Comparison of ENCODE assay signal across 14 cellular contexts in genomic region chr20:43669332-43669731, GRCh38. TPM values are rescaled to one million over a fixed set of nuclear protein-coding genes. Genes with fewer than 3 reads are reported as not detected.
DNase-seq lines count a peak whose midpoint lies in the region; ATAC-seq, FAIRE-seq and TF ChIP-seq lines count a peak whose summit lies in the region.
"Had no signal": no experiment of that assay in that cellular context is flagged by ENCODE, and none has a peak within 500 bp of the region (broad histone marks: within the 10 kb centered on the region; RNA-seq: fewer than 3 reads in every experiment).

No MANE protein-coding gene starts in this region.

- ATAC-seq in A549 (peak in 1 of 2 experiments; percentile 49; a peak in 3 of 6 replicates), RWPE2 (ENCODE audit: low read depth) (peak; percentile 54), GM18909 (IDR thresholded peaks at IDR 0.05; ENCODE audit: poor library complexity, unreplicated experiment) (no peak), upper lobe of left lung (ENCODE audit: low FRiP score in 2 of 2) (no peak)
- ATAC-seq: activated T-cell treated with anti-CD3 and anti-CD28 coated beads, Interleukin-2, amount 50 U/mL, for 4 hours; stimulated activated memory B cell treated with anti-CD40 and anti-IgM and Interleukin-4, amounts not matched to agents 10 μg/mL and 1 μg/mL and 100 μg/mL, for 72 hours had no signal

- H3K27me3 ChIP-seq in RWPE2 (ENCODE audit: insufficient read depth, poor library complexity, severe bottlenecking) (no peaks in the 10 kb centered on the region), upper lobe of left lung (peaks cover 0 to 15% (median 6%) of the 10 kb centered on the region in 4 donors)
- H3K27me3 ChIP-seq: colonic mucosa had no signal

- H3K36me3 ChIP-seq in RWPE2 (ENCODE audit: low read depth) (peaks cover 47% of the 10 kb centered on the region), upper lobe of left lung (no peaks in the 10 kb centered on the region)
- H3K36me3 ChIP-seq: colonic mucosa had no signal

- DNase-seq in A549 (ENCODE audit: low read depth in 1 of 2, low spot score in 1 of 2) (peak in 1 of 2 experiments; percentile 31), HCEC 1CT (peak; percentile 63), RWPE2 (ENCODE audit: low spot score) (no peak), fibroblast of mammary gland (ENCODE audit: low read depth) (peak; percentile 59), NK-92 (lab: John Stamatoyannopoulos, UW; ENCODE audit: unreplicated experiment) (no peak), upper lobe of left lung (no peak)
- no peak for DNase-seq in activated CD8-positive, alpha-beta memory T cell treated with anti-CD3 and anti-CD28 coated beads, Interleukin-2, amount 50 U/mL, for 48 hours
- DNase-seq: activated T-cell treated with anti-CD3 and anti-CD28 coated beads, Interleukin-2, amount 50 U/mL, for 4 hours; colonic mucosa; NCI-H2171 had no signal

- H3K4me1 ChIP-seq in A549 (peaks cover 29% of the 10 kb centered on the region), RWPE2 (ENCODE audit: insufficient read depth, poor library complexity, severe bottlenecking) (peaks cover 9% of the 10 kb centered on the region), upper lobe of left lung (peaks cover 9 to 17% (median 13%) of the 10 kb centered on the region in 4 donors)

- H3K27ac ChIP-seq in A549 (0 out of 6 replicates have a peak overlapping the region, but pooled peaks of 1 of the 2 experiments have one; percentile 3), RWPE2 (ENCODE audit: poor library complexity, severe bottlenecking) (peak overlapping the region; percentile 0), upper lobe of left lung (no peak overlapping the region)
- H3K27ac ChIP-seq: colonic mucosa, hepatocyte had no signal

- 42% methylated on average over 3 of the region's 3 CpGs for WGBS in A549 (ENCODE audit: missing lambda C conversion rate)
- 71 to 72% methylated on average over 3 of the region's 3 CpGs for WGBS in upper lobe of left lung, 2 donors

- FAIRE-seq in A549 (lab: Jason Lieb, UNC): no peak

- H3K4me3 ChIP-seq in A549 (no peak overlapping the region), RWPE2 (ENCODE audit: severe bottlenecking) (no peak overlapping the region), fibroblast of mammary gland (ENCODE audit: control insufficient read depth, low read depth, low read length) (no peak overlapping the region), upper lobe of left lung (no peak overlapping the region)
- H3K4me3 ChIP-seq: colonic mucosa, hepatocyte had no signal

- peak overlapping the region; percentile 87; the same call in 1 of the 3 replicates for H3K4me2 ChIP-seq in A549
- H3K4me2 ChIP-seq: hepatocyte had no signal

- no peak for TF ChIP-seq CTCF in A549 (IDR thresholded peaks at IDR 0.05)
- no peak for TF ChIP-seq CTCF in RWPE2 (IDR thresholded peaks at IDR 0.05; ENCODE audit: poor library complexity, severe bottlenecking)
- TF ChIP-seq CTCF in fibroblast of mammary gland (conservative IDR thresholded peaks at IDR 0.05; ENCODE audit: control insufficient read depth, insufficient read depth, low read depth, low read length): no peak
- no peak for TF ChIP-seq CTCF in upper lobe of left lung (IDR thresholded peaks at IDR 0.05)

- TF ChIP-seq POLR2A in A549 (IDR thresholded peaks at IDR 0.05; ENCODE audit: low read length) (no peak), upper lobe of left lung (IDR thresholded peaks at IDR 0.05) (no peak)

- no peak for TF ChIP-seq EP300 in A549 (IDR thresholded peaks at IDR 0.05)
- TF ChIP-seq EP300 in upper lobe of left lung (IDR thresholded peaks at IDR 0.05): no peak

- POLR2A ChIA-PET in A549 (lab: Yijun Ruan, JAX): no interaction called here

- no peak for TF ChIP-seq RAD21 in A549 (conservative IDR thresholded peaks at IDR 0.05 in 1 of 2, IDR thresholded peaks at IDR 0.05 in 1 of 2)

- H3K9me3 ChIP-seq in A549 (no peaks in the 10 kb centered on the region), RWPE2 (ENCODE audit: severe bottlenecking) (no peaks in the 10 kb centered on the region), upper lobe of left lung (no peaks in the 10 kb centered on the region)
- H3K9me3 ChIP-seq: colonic mucosa had no signal

- CTCF ChIA-PET in A549 (lab: Yijun Ruan, JAX): interaction anchor here (0.6 to 1.7 kb wide), 3 partner anchors 20 to 221 kb away, joined by 3 to 6 read pairs (median 3); no protein-coding TSS in a partner anchor

TF ChIP-seq in A549, 52 proteins besides CTCF, POLR2A, EP300 and RAD21:
- TF ChIP-seq JUN (IDR thresholded peaks at IDR 0.05) (no peak), FOSL2 (IDR thresholded peaks at IDR 0.05) (no peak), FOSL2 (CRISPR knock-in tag; IDR thresholded peaks at IDR 0.05) (peak; percentile 24; the same call in 1 of the 2 replicates), HMGXB4 (CRISPR knock-in tag; IDR thresholded peaks at IDR 0.05; ENCODE audit: borderline replicate concordance) (no peak)

RNA-seq across cellular contexts. Expression of gene MYBL2, which starts 2.4 kb away (rescaled TPM):
- 19.9 and 22.1 TPM in 2 replicates for polyA plus RNA-seq in A549 (2011; rRNA removed)
- 45.9 and 53.2 TPM in 2 replicates for polyA plus RNA-seq in A549 (2012; cell fraction: cytosol; rRNA removed)
- 51.0 and 57.6 TPM in 2 replicates for polyA plus RNA-seq in A549 (2012; cell fraction: nucleus; rRNA removed)
- 48.9 to 59.5 TPM (median 53.7 TPM) in 3 replicates for polyA plus RNA-seq in A549 (2017; fragmentation: RNase III; extraction: RNeasy Plus Mini Kit Qiagen cat#74134 plus additional on column Dnase treatment)
- polyA minus RNA-seq in A549 (2011; rRNA and poly(A)+ RNA removed): 54.1 and 66.3 TPM in 2 replicates
- 1 to 10 TPM in 4 of 6 donors, under 1 TPM in 2; under 0.01 to 3.5 (median 1.4) TPM for total RNA-seq in upper lobe of left lung

RNA-seq across cellular contexts. Expression of gene GTSF1L, which starts 57.5 kb away (rescaled TPM):
- polyA plus RNA-seq in A549 (2011; rRNA removed): not detected in 2 replicates
- not detected in 2 replicates for polyA plus RNA-seq in A549 (2012; cell fraction: cytosol; rRNA removed)
- not detected in 2 replicates for polyA plus RNA-seq in A549 (2012; cell fraction: nucleus; rRNA removed)
- polyA plus RNA-seq in A549 (2017; fragmentation: RNase III; extraction: RNeasy Plus Mini Kit Qiagen cat#74134 plus additional on column Dnase treatment): not detected in 3 replicates
- polyA minus RNA-seq in A549 (2011; rRNA and poly(A)+ RNA removed): not detected in 2 replicates
- total RNA-seq in upper lobe of left lung: not detected
- total RNA-seq: activated T-cell treated with anti-CD3 and anti-CD28 coated beads, Interleukin-2, amount 50 U/mL, for 4 hours; colonic mucosa; hepatocyte had no signal
- polyA plus RNA-seq: CD14-positive monocyte, hepatocyte had no signal

Comparison
In these comparisons a context has a peak if more than half of its experiments do, and no peak if none do; other contexts are left out.
1. DNase-seq: peak in HCEC 1CT (single experiment) and fibroblast of mammary gland (single experiment); none in RWPE2 (single experiment), NK-92 (single experiment), activated CD8-positive, alpha-beta memory T cell treated with anti-CD3 and anti-CD28 coated beads, Interleukin-2, amount 50 U/mL, for 48 hours (single experiment) and upper lobe of left lung (0 of 2).